Comparison of ENCODE assay signal across 1 cellular context in the genomic region with DNA sequence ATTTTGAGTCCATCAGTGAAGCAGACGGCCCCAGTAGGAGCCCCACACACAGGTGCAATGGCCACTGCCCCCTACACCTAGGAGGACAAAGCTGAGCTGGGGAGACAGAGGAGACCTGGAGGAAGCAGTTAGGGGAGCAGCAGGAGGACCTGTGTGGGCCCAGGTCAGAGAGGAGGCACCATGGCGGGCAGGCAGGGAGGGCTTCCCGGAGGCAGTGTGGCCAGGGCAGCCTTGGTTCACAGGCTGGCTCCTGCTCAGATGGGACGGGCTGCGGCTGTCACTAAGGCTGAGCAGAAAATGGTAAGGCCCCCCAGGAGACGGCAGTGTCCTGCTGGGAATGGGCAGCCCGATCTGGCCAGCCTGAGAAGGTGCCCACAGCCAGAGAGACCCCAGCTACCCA.
TF ChIP-seq lines count a peak whose summit lies in the region.

No MANE protein-coding gene starts in this region.

TF ChIP-seq in H1, 55 proteins besides CTCF, POLR2A, EP300 and RAD21:
- TF ChIP-seq SIN3A (conservative IDR thresholded peaks at IDR 0.05 in 1 of 2, IDR thresholded peaks at IDR 0.05 in 1 of 2; ENCODE audit: low read depth in 1 of 2, low read length in 2 of 2): no peak
- no peak for TF ChIP-seq HDAC2 (IDR thresholded peaks at IDR 0.05; ENCODE audit: borderline replicate concordance in 1 of 2, low read depth in 2 of 2, low read length in 2 of 2)
- TF ChIP-seq, protein P1, sequence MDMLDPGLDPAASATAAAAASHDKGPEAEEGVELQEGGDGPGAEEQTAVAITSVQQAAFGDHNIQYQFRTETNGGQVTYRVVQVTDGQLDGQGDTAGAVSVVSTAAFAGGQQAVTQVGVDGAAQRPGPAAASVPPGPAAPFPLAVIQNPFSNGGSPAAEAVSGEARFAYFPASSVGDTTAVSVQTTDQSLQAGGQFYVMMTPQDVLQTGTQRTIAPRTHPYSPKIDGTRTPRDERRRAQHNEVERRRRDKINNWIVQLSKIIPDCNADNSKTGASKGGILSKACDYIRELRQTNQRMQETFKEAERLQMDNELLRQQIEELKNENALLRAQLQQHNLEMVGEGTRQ (IDR thresholded peaks at IDR 0.05; ENCODE audit: low read length): no peak
- no peak for TF ChIP-seq RNF2 (IDR thresholded peaks at IDR 0.05; ENCODE audit: borderline replicate concordance, low read depth, low read length, missing control alignments, poor library complexity, severe bottlenecking)
- TF ChIP-seq FOSL1 (IDR thresholded peaks at IDR 0.05; ENCODE audit: insufficient read depth, low read depth, low read length): no peak
- no peak for TF ChIP-seq RXRA (IDR thresholded peaks at IDR 0.05; ENCODE audit: insufficient read depth, low read depth, low read length)
- no peak for TF ChIP-seq BRCA1 (IDR thresholded peaks at IDR 0.05; ENCODE audit: low read depth, low read length)
- no peak for TF ChIP-seq SP2 (IDR thresholded peaks at IDR 0.05; ENCODE audit: low read length)
- no peak for TF ChIP-seq CEBPB (IDR thresholded peaks at IDR 0.05; ENCODE audit: low read depth, low read length)
- TF ChIP-seq YY1 (IDR thresholded peaks at IDR 0.05; ENCODE audit: low read depth, low read length): no peak
- no peak for TF ChIP-seq TAF7 (optimal IDR thresholded peaks at IDR 0.05; ENCODE audit: borderline replicate concordance, low read depth, low read length)
- no peak for TF ChIP-seq SAP30 (IDR thresholded peaks at IDR 0.05; ENCODE audit: insufficient read depth, insufficient replicate concordance, low read length)
- no peak for TF ChIP-seq PHF8 (conservative IDR thresholded peaks at IDR 0.05; ENCODE audit: low read depth, low read length)
- TF ChIP-seq MAFK (IDR thresholded peaks at IDR 0.05; ENCODE audit: low read depth, low read length): no peak
